Comparison of ENCODE assay signal across 3 cellular contexts in genomic region chr7:70590126-70590854, GRCh38.
TF ChIP-seq lines count a peak whose summit lies in the region.

No MANE protein-coding gene starts in this region.

TF ChIP-seq in liver, 16 proteins besides CTCF, POLR2A, EP300 and RAD21:
- TF ChIP-seq HNF4A (conservative IDR thresholded peaks at IDR 0.05): peak in 1 of 2 donors; percentile 7
- TF ChIP-seq RXRA (IDR thresholded peaks at IDR 0.05): peak; percentile 5 to 7
- no peak for TF ChIP-seq FOXA1 (IDR thresholded peaks at IDR 0.05)

TF ChIP-seq in HepG2, 621 proteins besides CTCF, POLR2A, EP300 and RAD21:
- TF ChIP-seq CSRNP1 (CRISPR knock-in tag; IDR thresholded peaks at IDR 0.05) (no peak), HHEX (CRISPR knock-in tag; IDR thresholded peaks at IDR 0.05) (no peak), ZNF792 (CRISPR knock-in tag; IDR thresholded peaks at IDR 0.05) (no peak), ZNF597 (CRISPR knock-in tag; IDR thresholded peaks at IDR 0.05) (no peak), DR1 (CRISPR knock-in tag; IDR thresholded peaks at IDR 0.05) (no peak), SNAI1 (CRISPR knock-in tag; IDR thresholded peaks at IDR 0.05; ENCODE audit: borderline replicate concordance) (no peak), MAX (IDR thresholded peaks at IDR 0.05) (no peak), ZBTB37 (CRISPR knock-in tag; IDR thresholded peaks at IDR 0.05) (no peak), ZNF710 (CRISPR knock-in tag; IDR thresholded peaks at IDR 0.05; ENCODE audit: borderline replicate concordance) (no peak), TMF1 (CRISPR knock-in tag; IDR thresholded peaks at IDR 0.05; ENCODE audit: low read depth) (no peak), FOXA3 (CRISPR knock-in tag; IDR thresholded peaks at IDR 0.05) (no peak), NR2F6 (IDR thresholded peaks at IDR 0.05) (no peak), NR2F6 (CRISPR knock-in tag; IDR thresholded peaks at IDR 0.05) (no peak), KLF12 (CRISPR knock-in tag; IDR thresholded peaks at IDR 0.05; ENCODE audit: borderline replicate concordance) (no peak), DNMT1 (CRISPR knock-in tag; IDR thresholded peaks at IDR 0.05) (no peak), TFDP1 (CRISPR knock-in tag; IDR thresholded peaks at IDR 0.05; ENCODE audit: borderline replicate concordance) (no peak), DBP (CRISPR knock-in tag; IDR thresholded peaks at IDR 0.05; ENCODE audit: not compliant biosample characterization) (no peak), ZNF280B (CRISPR knock-in tag; IDR thresholded peaks at IDR 0.05; ENCODE audit: borderline replicate concordance) (no peak)

TF ChIP-seq in H1, 55 proteins besides CTCF, POLR2A, EP300 and RAD21:
- TF ChIP-seq HDAC6 (IDR thresholded peaks at IDR 0.05; ENCODE audit: low read depth, low read length) (no peak), KDM4A (IDR thresholded peaks at IDR 0.05; ENCODE audit: low read depth, low read length, severe bottlenecking) (no peak), SIN3A (conservative IDR thresholded peaks at IDR 0.05 in 1 of 2, IDR thresholded peaks at IDR 0.05 in 1 of 2; ENCODE audit: low read depth in 1 of 2, low read length in 2 of 2) (no peak), BCL11A (IDR thresholded peaks at IDR 0.05; ENCODE audit: low read depth in 2 of 2, low read length in 2 of 2) (no peak), SRF (IDR thresholded peaks at IDR 0.05; ENCODE audit: low read depth, low read length) (no peak), E2F6 (IDR thresholded peaks at IDR 0.05) (no peak), NANOG (IDR thresholded peaks at IDR 0.05; ENCODE audit: insufficient read depth, low read depth, low read length, poor library complexity, severe bottlenecking) (no peak), BACH1 (IDR thresholded peaks at IDR 0.05; ENCODE audit: low read length) (no peak), YY1 (IDR thresholded peaks at IDR 0.05; ENCODE audit: low read depth, low read length) (no peak), FOSL1 (IDR thresholded peaks at IDR 0.05; ENCODE audit: insufficient read depth, low read depth, low read length) (no peak), PHF8 (conservative IDR thresholded peaks at IDR 0.05; ENCODE audit: low read depth, low read length) (no peak), JUN (IDR thresholded peaks at IDR 0.05; ENCODE audit: low read depth, low read length) (no peak), SP4 (IDR thresholded peaks at IDR 0.05; ENCODE audit: low read length) (no peak), POLR2AphosphoS5 (IDR thresholded peaks at IDR 0.05; ENCODE audit: low read depth, low read length) (no peak), NRF1 (IDR thresholded peaks at IDR 0.05; ENCODE audit: low read depth, low read length) (no peak), USF2 (IDR thresholded peaks at IDR 0.05; ENCODE audit: low read length) (no peak)
